Comparison of ENCODE assay signal across 24 cellular contexts in genomic region chr10:86346794-86347665, GRCh38. TPM values are rescaled to one million over a fixed set of nuclear protein-coding genes. Genes with fewer than 3 reads are reported as not detected.
DNase-seq lines count a peak whose midpoint lies in the region; ATAC-seq, FAIRE-seq and TF ChIP-seq lines count a peak whose summit lies in the region.
"Had no signal": no experiment of that assay in that cellular context is flagged by ENCODE, and none has a peak within 500 bp of the region (broad histone marks: within the 10 kb centered on the region; RNA-seq: fewer than 3 reads in every experiment).

No MANE protein-coding gene starts in this region.

- no peaks in the 10 kb centered on the region for H3K9me3 ChIP-seq in heart right ventricle
- H3K9me3 ChIP-seq in H1 (ENCODE audit: insufficient read depth in 2 of 2, low read depth in 1 of 2, low read length in 1 of 2): no peaks in the 10 kb centered on the region
- H3K9me3 ChIP-seq in neuronal stem cell (replicated peaks in 1 of 2; ENCODE audit: control insufficient read depth in 2 of 2, insufficient read depth in 1 of 2, low read depth in 1 of 2, low read length in 2 of 2): no peaks in the 10 kb centered on the region
- H3K9me3 ChIP-seq: BLaER1, right lobe of liver, tibial nerve had no signal

- no peak overlapping the region for H3K27ac ChIP-seq in heart right ventricle
- H3K27ac ChIP-seq in H1 (ENCODE audit: low read depth, low read length): no peak overlapping the region
- H3K27ac ChIP-seq in neuronal stem cell (replicated peaks; ENCODE audit: low read length): no peak overlapping the region
- H3K27ac ChIP-seq: BLaER1, right lobe of liver, tibial nerve had no signal

- POLR2A ChIA-PET in H1 (lab: Charles Lee; ENCODE audit: partially characterized antibody): interaction anchor here (0.9 kb wide), 1 partner anchor 15 kb away, joined by 4 read pairs; no protein-coding TSS in a partner anchor

- H3K9ac ChIP-seq in H1 (replicated peaks in 1 of 4; ENCODE audit: extremely low read depth in 1 of 4, low read depth in 3 of 4, low read length in 3 of 4): no peak overlapping the region
- H3K9ac ChIP-seq in neuronal stem cell (ENCODE audit: low read depth, low read length, poor library complexity): no peak overlapping the region
- H3K9ac ChIP-seq: BLaER1 had no signal

- no peak overlapping the region for H2BK20ac ChIP-seq in H1 (ENCODE audit: low read length)

- peaks cover 0 to 7% (median 0%) of the 10 kb centered on the region in 7 donors for H3K27me3 ChIP-seq in heart right ventricle
- H3K27me3 ChIP-seq in H1 (replicated peaks in 1 of 4; ENCODE audit: control insufficient read depth in 3 of 4, extremely low read depth in 1 of 4, insufficient read depth in 3 of 4, low read length in 3 of 4): no peaks in the 10 kb centered on the region
- H3K27me3 ChIP-seq in neuronal stem cell (ENCODE audit: control insufficient read depth in 3 of 3, insufficient read depth in 3 of 3, low read depth in 1 of 3, low read length in 3 of 3): peaks cover 0 to 22% (median 0%) of the 10 kb centered on the region in 3 experiments
- H3K27me3 ChIP-seq: BLaER1, right lobe of liver, tibial nerve had no signal

- DNase-seq in left ventricle myocardium superior (peak; percentile 2), heart right ventricle (no peak), H1 (ENCODE audit: low read depth in 1 of 2, low spot score in 2 of 2) (no peak), neuronal stem cell (ENCODE audit: low spot score) (no peak), GM03348 (ENCODE audit: low spot score) (no peak), NCI-H2227 treated with DMSO at 0.1 percent for 48 hours (lab: John Stamatoyannopoulos, UW) (no peak), EL (no peak)
- DNase-seq in activated naive CD4-positive, alpha-beta T cell treated with Interleukin-2 at 50 U/mL for 16 hours: no peak
- DNase-seq: activated CD4-positive, alpha-beta memory T cell treated with anti-CD3 and anti-CD28 coated beads for 36 hours; activated CD8-positive, alpha-beta memory T cell treated with anti-CD3 and anti-CD28 coated beads, Interleukin-2, amount 50 U/mL, for 48 hours; activated naive CD8-positive, alpha-beta T cell treated with anti-CD3 and anti-CD28 coated beads, Interleukin-2, amount 10 ng/mL, durations not matched to agents 7 days and 5 days; cerebellar nuclear complex; COR-L47; MM.1S; NCI-H446 treated with DMSO at 0.1 percent for 48 hours; SIG-M5; stomach; T-helper 1 cell had no signal

- H2BK5ac ChIP-seq in H1 (ENCODE audit: low read depth, low read length) (no peak overlapping the region), neuronal stem cell (ENCODE audit: low read length) (no peak overlapping the region)

- ATAC-seq in left ventricle myocardium superior: no peak
- no peak for ATAC-seq in heart right ventricle
- ATAC-seq: activated CD4-positive, CD25-positive, alpha-beta regulatory T cell treated with anti-CD3 and anti-CD28 coated beads, Interleukin-2, amount 50 U/mL, for 24 hours; activated T-helper 17 cell treated with anti-CD3 and anti-CD28 coated beads, Interleukin-2, amount 50 U/mL, for 72 hours; right lobe of liver had no signal

- H3K4me3 ChIP-seq in heart right ventricle: no peak overlapping the region
- H3K4me3 ChIP-seq in H1 (ENCODE audit: extremely low read depth in 1 of 4, insufficient read depth in 2 of 4, low read depth in 3 of 4, low read length in 4 of 4): no peak overlapping the region
- no peak overlapping the region for H3K4me3 ChIP-seq in neuronal stem cell (ENCODE audit: low read length in 2 of 2)
- H3K4me3 ChIP-seq: BLaER1, right lobe of liver, stomach, tibial nerve had no signal

- no peak overlapping the region for H3K56ac ChIP-seq in H1 (replicated peaks; ENCODE audit: insufficient read length, low read depth, low read length)

- H2BK12ac ChIP-seq in H1 (ENCODE audit: low read depth, low read length): no peak overlapping the region
- no peak overlapping the region for H2BK12ac ChIP-seq in neuronal stem cell (ENCODE audit: low read length)

- H3K4me1 ChIP-seq in heart right ventricle (peaks cover 0 to 25% (median 0%) of the 10 kb centered on the region in 9 donors), H1 (replicated peaks in 1 of 4; ENCODE audit: control insufficient read depth in 3 of 4, insufficient read depth in 4 of 4, low read length in 3 of 4) (peaks cover 0 to 2% (median 0%) of the 10 kb centered on the region in 4 experiments; a peak in 1 of 7 replicates), neuronal stem cell (ENCODE audit: control insufficient read depth in 2 of 2, insufficient read depth in 1 of 2, low read depth in 1 of 2, low read length in 2 of 2) (peaks cover 0 to 19% of the 10 kb centered on the region in 2 donors)
- H3K4me1 ChIP-seq: right lobe of liver had no signal

- no peak for FAIRE-seq in H1 (lab: Jason Lieb, UNC)
- FAIRE-seq: TTC549 had no signal

- H3K4ac ChIP-seq in H1 (replicated peaks; ENCODE audit: insufficient read length, low read depth, low read length) (no peak overlapping the region), neuronal stem cell (ENCODE audit: low read length) (no peak overlapping the region)

- H2AK5ac ChIP-seq in H1 (ENCODE audit: low read depth, low read length) (no peak overlapping the region), neuronal stem cell (ENCODE audit: low read depth, low read length) (no peak overlapping the region)

- no peak for TF ChIP-seq EP300 in H1 (IDR thresholded peaks at IDR 0.05; ENCODE audit: borderline replicate concordance in 1 of 2, low read depth in 2 of 2, low read length in 2 of 2)

- H4K20me1 ChIP-seq in H1 (replicated peaks in 1 of 2; ENCODE audit: control insufficient read depth in 1 of 2, insufficient read depth in 2 of 2, low read length in 2 of 2): no peaks in the 10 kb centered on the region
- H4K20me1 ChIP-seq: BLaER1 had no signal

- CTCF ChIA-PET in H1 (lab: Charles Lee; ENCODE audit: partially characterized antibody): interaction anchor here (0.9 to 25.2 kb wide), 15 partner anchors 11 to 208 kb away, joined by 3 to 498 read pairs (median 7); partner anchors contain the start of gene GRID1

- H2BK15ac ChIP-seq in H1 (ENCODE audit: low read length) (no peak overlapping the region), neuronal stem cell (ENCODE audit: low read length) (no peak overlapping the region)

- no peaks in the 10 kb centered on the region for H3K79me2 ChIP-seq in H1 (ENCODE audit: control insufficient read depth in 1 of 2, insufficient read depth in 2 of 2, low read length in 2 of 2)

- no peak for TF ChIP-seq RAD21 in H1 (IDR thresholded peaks at IDR 0.05 in 1 of 2, conservative IDR thresholded peaks at IDR 0.05 in 1 of 2; ENCODE audit: low read depth in 2 of 2, low read length in 2 of 2)

- no peak overlapping the region for H3K14ac ChIP-seq in H1 (ENCODE audit: insufficient read length)
- H3K14ac ChIP-seq in neuronal stem cell (ENCODE audit: low read length): no peak overlapping the region

- H3K79me1 ChIP-seq in H1 (ENCODE audit: low read depth, low read length) (no peaks in the 10 kb centered on the region), neuronal stem cell (ENCODE audit: low read depth, low read length) (no peaks in the 10 kb centered on the region)

- H3K36me3 ChIP-seq in heart right ventricle (no peaks in the 10 kb centered on the region), H1 (ENCODE audit: control insufficient read depth in 2 of 4, insufficient read depth in 4 of 4, low read length in 3 of 4) (no peaks in the 10 kb centered on the region), neuronal stem cell (replicated peaks in 1 of 2; ENCODE audit: control insufficient read depth in 2 of 2, insufficient read depth in 2 of 2, low read length in 2 of 2) (no peaks in the 10 kb centered on the region)
- H3K36me3 ChIP-seq: BLaER1, right lobe of liver, stomach, tibial nerve had no signal

- H4K91ac ChIP-seq in H1 (replicated peaks; ENCODE audit: insufficient read length, low read length) (no peak overlapping the region), neuronal stem cell (ENCODE audit: low read depth, low read length, poor library complexity) (no peak overlapping the region)

- intact Hi-C loops in left ventricle myocardium superior (cut with micrococcal nuclease) (no loop called here), heart right ventricle (cut with DNase I) (no loop called here)

- H3K23me2 ChIP-seq in H1 (ENCODE audit: low read depth, low read length): no peaks in the 10 kb centered on the region

- TF ChIP-seq POLR2A in H1 (IDR thresholded peaks at IDR 0.05; ENCODE audit: control extremely low read depth in 1 of 2, low read depth in 2 of 2, low read length in 2 of 2): no peak

- H4K8ac ChIP-seq in H1 (ENCODE audit: extremely low read depth, insufficient read depth, low read length) (0 out of 2 replicates have a peak overlapping the region, but pooled peaks have one; percentile 38), neuronal stem cell (ENCODE audit: low read depth, low read length) (no peak overlapping the region)

- TF ChIP-seq CTCF in heart right ventricle (IDR thresholded peaks at IDR 0.05) (no peak), H1 (IDR thresholded peaks at IDR 0.05; ENCODE audit: control extremely low read depth in 1 of 3, insufficient read depth in 1 of 3, low read depth in 1 of 3, low read length in 3 of 3) (no peak)

- H3K23ac ChIP-seq in H1 (ENCODE audit: insufficient read length) (no peak overlapping the region), neuronal stem cell (ENCODE audit: low read depth, low read length, poor library complexity) (no peak overlapping the region)

- H4K5ac ChIP-seq in H1 (ENCODE audit: insufficient read length, low read depth, low read length): no peak overlapping the region

- no peak overlapping the region for H3K4me2 ChIP-seq in H1 (ENCODE audit: insufficient read depth in 1 of 2, low read depth in 2 of 2, low read length in 2 of 2)
- no peak overlapping the region for H3K4me2 ChIP-seq in neuronal stem cell (ENCODE audit: insufficient read depth, low read length, poor library complexity, severe bottlenecking)
- H3K4me2 ChIP-seq: BLaER1 had no signal

- 73 to 78% methylated on average over 11 of the region's 11 CpGs for WGBS in heart right ventricle, 2 donors
- WGBS in H1 (ENCODE audit: extremely low coverage in 1 of 2, insufficient coverage in 1 of 2, insufficient read length in 1 of 2, insufficient replicate concordance in 2 of 2, low coverage in 1 of 2, low lambda C conversion rate in 2 of 2, missing lambda C conversion rate in 1 of 2), 2 experiments: 87% methylated on average over 10 of the region's 11 CpGs; no CpG with 5 or more reads in 1 of the 2 experiments
- WGBS in neuronal stem cell (ENCODE audit: extremely low coverage in 2 of 2, insufficient read length in 2 of 2, insufficient replicate concordance in 1 of 2), 2 donors: no CpG with 5 or more reads among the region's 11 CpGs

- H2BK120ac ChIP-seq in H1 (replicated peaks; ENCODE audit: low read depth, low read length): no peak overlapping the region
- no peak overlapping the region for H2BK120ac ChIP-seq in neuronal stem cell (ENCODE audit: low read depth, low read length)

- no peak overlapping the region for H2AFZ ChIP-seq in H1 (ENCODE audit: low read length)
- H2AFZ ChIP-seq in neuronal stem cell (ENCODE audit: low read length): no peak overlapping the region

- H3K18ac ChIP-seq in H1 (ENCODE audit: extremely low read depth, low read length): no peak overlapping the region; the same call in 1 of the 2 replicates
- peak overlapping the region; percentile 54 for H3K18ac ChIP-seq in neuronal stem cell (ENCODE audit: low read length)

RNA-seq across cellular contexts. Expression of gene GRID1, which starts 19.6 kb away (rescaled TPM):
- 2.4 TPM for total RNA-seq in left ventricle myocardium superior
- total RNA-seq in heart right ventricle: 1 to 10 TPM in 9 of 10 donors, under 1 TPM in 1; 0.77 to 3.4 (median 1.9) TPM
- 1 to 10 TPM in 1 of 2 donors, under 1 TPM in 1; 0.44 to 1.2 TPM for polyA plus RNA-seq in heart right ventricle
- total RNA-seq in H1 (2021; fragmentation: NEBNext Ultra II Directional; extraction: Animal tissue kit (Norgen Biotek cat#: 25700)): 0.15 and 0.22 TPM in 2 replicates
- 0.30 and 0.31 TPM in 2 replicates for polyA plus RNA-seq in H1 (2011; rRNA removed)
- polyA plus RNA-seq in H1 (2011; cell fraction: cytosol; rRNA removed): 0.21 TPM
- 0.34 TPM for polyA plus RNA-seq in H1 (2011; cell fraction: nucleus; rRNA removed)
- polyA plus RNA-seq in H1 (2012, experiment 1 of 2): 0.24 to 0.65 TPM (median 0.29 TPM) in 4 replicates
- polyA plus RNA-seq in H1 (2012, experiment 2 of 2): 0.18 TPM
- 0.32 TPM for polyA plus RNA-seq in H1 (2013, experiment 1 of 2)
- polyA plus RNA-seq in H1 (2013, experiment 2 of 2): 0.39 TPM
- polyA minus RNA-seq in H1 (2011; rRNA and poly(A)+ RNA removed): 0.88 and 1.3 TPM in 2 replicates
- polyA minus RNA-seq in H1 (2011; cell fraction: cytosol; rRNA and poly(A)+ RNA removed): 0.37 TPM
- 2.6 TPM for polyA minus RNA-seq in H1 (2011; cell fraction: nucleus; rRNA and poly(A)+ RNA removed)
- polyA plus RNA-seq in neuronal stem cell (2013, experiment 1 of 2): 0.70 TPM
- polyA plus RNA-seq in neuronal stem cell (2013, experiment 2 of 2): 0.89 TPM
- total RNA-seq: activated CD4-positive, alpha-beta memory T cell treated with anti-CD3 and anti-CD28 coated beads for 36 hours; activated naive CD8-positive, alpha-beta T cell treated with anti-CD3 and anti-CD28 coated beads, Interleukin-2, amount 10 ng/mL, durations not matched to agents 7 days and 5 days; activated T-helper 17 cell treated with anti-CD3 and anti-CD28 coated beads, Interleukin-2, amount 50 U/mL, for 72 hours had no signal
